Comparison of ENCODE assay signal across 1 cellular context in the genomic region with DNA sequence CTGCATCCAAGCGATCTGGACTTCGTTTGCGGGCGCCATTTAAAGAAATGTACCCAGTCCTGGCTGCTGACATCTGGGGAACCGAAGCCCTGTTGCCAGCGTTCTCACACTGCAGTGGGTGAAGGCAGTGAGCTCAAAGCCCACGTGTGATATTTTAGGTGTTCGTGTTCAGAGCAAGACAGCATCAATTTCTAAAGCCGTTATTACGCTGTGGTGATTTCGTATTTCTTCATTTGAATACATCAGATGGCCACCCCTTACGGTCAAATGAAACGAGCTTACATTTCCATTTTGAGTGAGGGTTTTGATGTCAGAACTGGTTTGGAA.
TF ChIP-seq lines count a peak whose summit lies in the region.

No MANE protein-coding gene starts in this region.

TF ChIP-seq in HEK293, 187 proteins besides CTCF, POLR2A, EP300 and RAD21:
- TF ChIP-seq, protein P1, sequence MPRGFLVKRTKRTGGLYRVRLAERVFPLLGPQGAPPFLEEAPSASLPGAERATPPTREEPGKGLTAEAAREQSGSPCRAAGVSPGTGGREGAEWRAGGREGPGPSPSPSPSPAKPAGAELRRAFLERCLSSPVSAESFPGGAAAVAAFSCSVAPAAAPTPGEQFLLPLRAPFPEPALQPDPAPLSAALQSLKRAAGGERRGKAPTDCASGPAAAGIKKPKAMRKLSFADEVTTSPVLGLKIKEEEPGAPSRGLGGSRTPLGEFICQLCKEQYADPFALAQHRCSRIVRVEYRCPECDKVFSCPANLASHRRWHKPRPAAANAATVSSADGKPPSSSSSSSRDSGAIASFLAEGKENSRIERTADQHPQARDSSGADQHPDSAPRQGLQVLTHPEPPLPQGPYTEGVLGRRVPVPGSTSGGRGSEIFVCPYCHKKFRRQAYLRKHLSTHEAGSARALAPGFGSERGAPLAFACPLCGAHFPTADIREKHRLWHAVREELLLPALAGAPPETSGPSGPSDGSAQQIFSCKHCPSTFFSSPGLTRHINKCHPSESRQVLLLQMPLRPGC (tag by site-specific recombination; IDR thresholded peaks at IDR 0.05), result no peak
- TF ChIP-seq ZEB2 (tag by site-specific recombination; IDR thresholded peaks at IDR 0.05), result no peak
- TF ChIP-seq, protein P2, sequence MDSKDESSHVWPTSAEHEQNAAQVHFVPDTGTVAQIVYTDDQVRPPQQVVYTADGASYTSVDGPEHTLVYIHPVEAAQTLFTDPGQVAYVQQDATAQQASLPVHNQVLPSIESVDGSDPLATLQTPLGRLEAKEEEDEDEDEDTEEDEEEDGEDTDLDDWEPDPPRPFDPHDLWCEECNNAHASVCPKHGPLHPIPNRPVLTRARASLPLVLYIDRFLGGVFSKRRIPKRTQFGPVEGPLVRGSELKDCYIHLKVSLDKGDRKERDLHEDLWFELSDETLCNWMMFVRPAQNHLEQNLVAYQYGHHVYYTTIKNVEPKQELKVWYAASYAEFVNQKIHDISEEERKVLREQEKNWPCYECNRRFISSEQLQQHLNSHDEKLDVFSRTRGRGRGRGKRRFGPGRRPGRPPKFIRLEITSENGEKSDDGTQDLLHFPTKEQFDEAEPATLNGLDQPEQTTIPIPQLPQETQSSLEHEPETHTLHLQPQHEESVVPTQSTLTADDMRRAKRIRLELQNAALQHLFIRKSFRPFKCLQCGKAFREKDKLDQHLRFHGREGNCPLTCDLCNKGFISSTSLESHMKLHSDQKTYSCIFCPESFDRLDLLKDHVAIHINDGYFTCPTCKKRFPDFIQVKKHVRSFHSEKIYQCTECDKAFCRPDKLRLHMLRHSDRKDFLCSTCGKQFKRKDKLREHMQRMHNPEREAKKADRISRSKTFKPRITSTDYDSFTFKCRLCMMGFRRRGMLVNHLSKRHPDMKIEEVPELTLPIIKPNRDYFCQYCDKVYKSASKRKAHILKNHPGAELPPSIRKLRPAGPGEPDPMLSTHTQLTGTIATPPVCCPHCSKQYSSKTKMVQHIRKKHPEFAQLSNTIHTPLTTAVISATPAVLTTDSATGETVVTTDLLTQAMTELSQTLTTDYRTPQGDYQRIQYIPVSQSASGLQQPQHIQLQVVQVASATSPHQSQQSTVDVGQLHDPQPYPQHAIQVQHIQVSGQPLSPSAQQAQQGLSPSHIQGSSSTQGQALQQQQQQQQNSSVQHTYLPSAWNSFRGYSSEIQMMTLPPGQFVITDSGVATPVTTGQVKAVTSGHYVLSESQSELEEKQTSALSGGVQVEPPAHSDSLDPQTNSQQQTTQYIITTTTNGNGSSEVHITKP (tag by site-specific recombination; IDR thresholded peaks at IDR 0.05), result peak; percentile 36; the same call in 1 of the 2 replicates
- TF ChIP-seq BCL11B (tag by site-specific recombination; IDR thresholded peaks at IDR 0.05; ENCODE audit: low read depth), result no peak
- TF ChIP-seq ZBTB8A (tag by site-specific recombination; IDR thresholded peaks at IDR 0.05), result 0 out of 2 replicates have a peak, but pooled peaks have one; percentile 1
TF ChIP-seq in HEK293: peak in this region for 2.
